In the genomic region with DNA sequence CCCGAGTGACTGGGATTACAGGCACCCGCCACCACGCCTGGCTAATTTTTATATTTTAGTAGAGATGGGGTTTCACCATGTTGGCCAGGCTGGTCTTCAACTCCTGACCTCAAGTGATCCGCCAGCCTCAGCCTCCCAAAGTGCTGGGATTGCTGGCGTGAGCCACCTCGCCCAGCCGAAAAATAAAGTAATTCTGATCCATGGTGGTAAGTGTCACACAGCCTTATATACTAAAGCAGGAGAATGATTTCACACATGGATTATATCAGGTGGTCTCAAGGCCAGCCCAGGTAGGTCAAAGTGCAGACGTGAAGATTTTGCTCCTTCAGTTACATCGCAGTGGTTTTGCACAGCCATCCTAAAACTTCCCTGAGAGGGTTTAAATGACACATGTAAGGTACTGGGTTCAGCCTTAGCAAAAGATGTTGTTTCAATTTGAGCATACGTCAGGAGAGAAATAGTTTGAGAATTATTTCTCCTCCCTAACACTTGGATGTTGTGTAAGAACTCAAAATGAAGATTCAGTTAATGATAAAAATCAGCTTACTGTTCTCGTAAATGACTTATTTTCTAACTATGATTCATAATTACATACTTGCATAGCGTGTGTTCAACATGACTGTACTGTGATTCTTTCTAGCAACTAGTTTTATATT, we compare ENCODE assay signal across 13 cellular contexts.
DNase-seq lines count a peak whose midpoint lies in the region; ATAC-seq and TF ChIP-seq lines count a peak whose summit lies in the region.
"Had no signal": no experiment of that assay in that cellular context is flagged by ENCODE, and none has a peak within 500 bp of the region (broad histone marks: within the 10 kb centered on the region; RNA-seq: fewer than 3 reads in every experiment).

No MANE protein-coding gene starts in this region.

- H3K4me3 Mint-ChIP-seq in GM23338: no peak overlapping the region
- peak overlapping the region; percentile 49 for H3K4me3 Mint-ChIP-seq in activated T-helper 1 cell treated with anti-CD3 and anti-CD28 coated beads, Interleukin-12 subunit alpha, Interleukin-12 subunit beta, Interleukin-2, Interleukin-4 antibody, amounts not matched to agents 30 ng/mL and 10 ng/mL and 1 ng/mL, durations not matched to agents 14 hours and 24 hours and 36 hours

- H3K4me3 ChIP-seq in GM23338: no peak overlapping the region
- H3K4me3 ChIP-seq: right lobe of liver had no signal

- no peaks in the 10 kb centered on the region for H3K27me3 ChIP-seq in GM23338 (ENCODE audit: insufficient read depth)
- no peaks in the 10 kb centered on the region for H3K27me3 ChIP-seq in foreskin keratinocyte
- H3K27me3 ChIP-seq: right lobe of liver had no signal

- H3K36me3 ChIP-seq in GM23338 (ENCODE audit: insufficient read depth): no peaks in the 10 kb centered on the region; the same call in 1 of the 2 replicates
- H3K36me3 ChIP-seq: right lobe of liver, WERI-Rb-1 had no signal

- TF ChIP-seq CTCF in GM23338 (conservative IDR thresholded peaks at IDR 0.05; ENCODE audit: low read depth in 2 of 2) (no peak), foreskin keratinocyte (conservative IDR thresholded peaks at IDR 0.05) (no peak)

- H3K27ac ChIP-seq in GM23338 (ENCODE audit: low read depth) (0 out of 2 replicates have a peak overlapping the region, but pooled peaks have one; percentile 33), foreskin keratinocyte (peak overlapping the region; percentile 62)
- H3K27ac ChIP-seq: KMS-11, right lobe of liver, WERI-Rb-1 had no signal

- peaks cover 7% of the 10 kb centered on the region for H3K9me3 Mint-ChIP-seq in GM23338
- peaks cover under 1% of the 10 kb centered on the region for H3K9me3 Mint-ChIP-seq in activated T-helper 1 cell treated with anti-CD3 and anti-CD28 coated beads, Interleukin-12 subunit alpha, Interleukin-12 subunit beta, Interleukin-2, Interleukin-4 antibody, amounts not matched to agents 30 ng/mL and 10 ng/mL and 1 ng/mL, durations not matched to agents 14 hours and 24 hours and 36 hours

- no peaks in the 10 kb centered on the region for H3K9me2 ChIP-seq in GM23338 (ENCODE audit: insufficient read depth)

- 0 out of 2 replicates have a peak overlapping the region, but pooled peaks have one; percentile 1 for H2AFZ ChIP-seq in GM23338

- peaks cover 6% of the 10 kb centered on the region; the same call in 1 of the 3 replicates for H3K36me3 Mint-ChIP-seq in GM23338 (ENCODE audit: low read depth)
- peaks cover 2% of the 10 kb centered on the region for H3K36me3 Mint-ChIP-seq in activated T-helper 1 cell treated with anti-CD3 and anti-CD28 coated beads, Interleukin-12 subunit alpha, Interleukin-12 subunit beta, Interleukin-2, Interleukin-4 antibody, amounts not matched to agents 30 ng/mL and 10 ng/mL and 1 ng/mL, durations not matched to agents 14 hours and 24 hours and 36 hours (ENCODE audit: low read depth)

- no peaks in the 10 kb centered on the region for H3K79me2 ChIP-seq in GM23338 (replicated peaks; ENCODE audit: insufficient read depth)

- no peaks in the 10 kb centered on the region for H4K20me1 ChIP-seq in GM23338 (replicated peaks; ENCODE audit: insufficient read depth)

- intact Hi-C loops in activated T-helper 1 cell treated with anti-CD3 and anti-CD28 coated beads, Interleukin-12 subunit alpha, Interleukin-12 subunit beta, Interleukin-2, Interleukin-4 antibody, amounts not matched to agents 30 ng/mL and 10 ng/mL and 1 ng/mL, durations not matched to agents 14 hours and 24 hours and 36 hours (cut with micrococcal nuclease): loop anchor here (1.0 to 5.0 kb wide), 10 partner anchors 12 to 698 kb away; no protein-coding TSS in a partner anchor

- H3F3A ChIP-seq in GM23338 (replicated peaks; ENCODE audit: low read depth): no peaks in the 10 kb centered on the region; the same call in 1 of the 2 replicates

- H3K4me1 ChIP-seq in GM23338 (ENCODE audit: insufficient read depth) (peaks cover 24% of the 10 kb centered on the region), foreskin keratinocyte (peaks cover 35% of the 10 kb centered on the region)

- ATAC-seq in GM23338: no peak
- ATAC-seq in foreskin keratinocyte: peak; percentile 79
- ATAC-seq: right lobe of liver had no signal

- H3K27me3 Mint-ChIP-seq in GM23338 (ENCODE audit: insufficient read depth, low read depth, poor library complexity): peaks cover 1% of the 10 kb centered on the region
- no peaks in the 10 kb centered on the region for H3K27me3 Mint-ChIP-seq in activated T-helper 1 cell treated with anti-CD3 and anti-CD28 coated beads, Interleukin-12 subunit alpha, Interleukin-12 subunit beta, Interleukin-2, Interleukin-4 antibody, amounts not matched to agents 30 ng/mL and 10 ng/mL and 1 ng/mL, durations not matched to agents 14 hours and 24 hours and 36 hours (ENCODE audit: insufficient read depth)

- no peak overlapping the region for H3K4me2 ChIP-seq in GM23338
- H3K4me2 ChIP-seq: KMS-11 had no signal

- H3K4me1 Mint-ChIP-seq in GM23338: peaks cover 19% of the 10 kb centered on the region
- peaks cover 61% of the 10 kb centered on the region for H3K4me1 Mint-ChIP-seq in activated T-helper 1 cell treated with anti-CD3 and anti-CD28 coated beads, Interleukin-12 subunit alpha, Interleukin-12 subunit beta, Interleukin-2, Interleukin-4 antibody, amounts not matched to agents 30 ng/mL and 10 ng/mL and 1 ng/mL, durations not matched to agents 14 hours and 24 hours and 36 hours (ENCODE audit: low read depth)

- DNase-seq in AG08395 (ENCODE audit: low spot score) (peak; percentile 59), GM23338 (ENCODE audit: low spot score) (no peak), foreskin keratinocyte (peak; percentile 82 to 92), KG1 (lab: John Stamatoyannopoulos, UW) (no peak), NCI-H748 (lab: John Stamatoyannopoulos, UW; ENCODE audit: unreplicated experiment) (no peak), glomerular visceral epithelial cell (ENCODE audit: extremely low spot score) (no peak), anterior cingulate cortex (lab: John Stamatoyannopoulos, UW) (no peak)
- peak; percentile 24 for DNase-seq in activated T-helper 1 cell treated with anti-CD3 and anti-CD28 coated beads, Interleukin-12 subunit alpha, Interleukin-12 subunit beta, Interleukin-2, Interleukin-4 antibody, amounts not matched to agents 30 ng/mL and 10 ng/mL and 1 ng/mL, durations not matched to agents 14 hours and 24 hours and 36 hours (ENCODE audit: low spot score)
- DNase-seq: left cardiac atrium, NCI-H82, right lobe of liver, WERI-Rb-1 had no signal

- no peak overlapping the region for H3K27ac Mint-ChIP-seq in GM23338
- peak overlapping the region; percentile 88 for H3K27ac Mint-ChIP-seq in activated T-helper 1 cell treated with anti-CD3 and anti-CD28 coated beads, Interleukin-12 subunit alpha, Interleukin-12 subunit beta, Interleukin-2, Interleukin-4 antibody, amounts not matched to agents 30 ng/mL and 10 ng/mL and 1 ng/mL, durations not matched to agents 14 hours and 24 hours and 36 hours

Comparison
In these comparisons a context has a peak if more than half of its experiments do, and no peak if none do; other contexts are left out.
1. DNase-seq: peak in AG08395 (single experiment), activated T-helper 1 cell treated with anti-CD3 and anti-CD28 coated beads, Interleukin-12 subunit alpha, Interleukin-12 subunit beta, Interleukin-2, Interleukin-4 antibody, amounts not matched to agents 30 ng/mL and 10 ng/mL and 1 ng/mL, durations not matched to agents 14 hours and 24 hours and 36 hours (single experiment) and foreskin keratinocyte (2 of 2); none in GM23338 (single experiment), KG1 (single experiment), NCI-H748 (single experiment), glomerular visceral epithelial cell (single experiment) and anterior cingulate cortex (0 of 58).